Comparison of ENCODE assay signal across 8 cellular contexts in genomic region chr9:129484325-129485000, GRCh38.
DNase-seq lines count a peak whose midpoint lies in the region; ATAC-seq, FAIRE-seq and TF ChIP-seq lines count a peak whose summit lies in the region.

No MANE protein-coding gene starts in this region.

- H3K27me3 ChIP-seq in HepG2 (ENCODE audit: control insufficient read depth in 1 of 2, insufficient read depth in 2 of 2, low read length in 2 of 2), result no peaks in the 10 kb centered on the region; a peak in 1 of 5 replicates

- peaks cover 85% of the 10 kb centered on the region for H3K4me1 Mint-ChIP-seq in HFFc6 (ENCODE audit: low read depth)
- H3K4me1 Mint-ChIP-seq in stimulated activated naive B cell treated with anti-CD40 and anti-IgM and Interleukin-4, amounts not matched to agents 10 μg/mL and 1 μg/mL and 100 μg/mL, for 72 hours, result peaks cover 29 to 39% of the 10 kb centered on the region in 2 donors

- 72 to 81% (median 80%) methylated on average over 12 of the region's 12 CpGs for WGBS in adipose tissue, 3 donors
- WGBS in HepG2 (ENCODE audit: low lambda C conversion rate), result 93% methylated on average over 12 of the region's 12 CpGs

- intact Hi-C loops in HepG2 (cut with micrococcal nuclease; ENCODE audit: unreplicated experiment), result loop anchor here (10.0 kb wide), 1 partner anchor 310 kb away; the partner anchor contains the start of gene IER5L

- no peak for DNase-seq in HFFc6
- DNase-seq in HepG2 (ENCODE audit: low spot score), result no peak
- DNase-seq in stimulated activated naive B cell treated with anti-CD40 and anti-IgM and Interleukin-4, amounts not matched to agents 10 μg/mL and 1 μg/mL and 100 μg/mL, for 72 hours, result no peak
- no peak for DNase-seq in DMS114 treated with DMSO at 0.1 percent for 48 hours (lab: John Stamatoyannopoulos, UW; ENCODE audit: unreplicated experiment)
- no peak for DNase-seq in NCI-H2029 treated with DMSO at 0.1 percent for 48 hours (lab: John Stamatoyannopoulos, UW)
- DNase-seq in NCI-H774 (lab: John Stamatoyannopoulos, UW), result no peak

- CTCF ChIA-PET in HepG2 (lab: Yijun Ruan, JAX; ENCODE audit: low intra/inter-chr PET ratio, low total read pairs), result no interaction called here

- no peak for TF ChIP-seq RAD21 in HepG2 (CRISPR knock-in tag; IDR thresholded peaks at IDR 0.05)

- no peaks in the 10 kb centered on the region for H3K9me3 Mint-ChIP-seq in HFFc6
- no peaks in the 10 kb centered on the region for H3K9me3 Mint-ChIP-seq in stimulated activated naive B cell treated with anti-CD40 and anti-IgM and Interleukin-4, amounts not matched to agents 10 μg/mL and 1 μg/mL and 100 μg/mL, for 72 hours

- H3K36me3 ChIP-seq in HepG2 (replicated peaks in 1 of 2; ENCODE audit: control insufficient read depth in 1 of 2, insufficient read depth in 2 of 2, low read length in 2 of 2), result no peaks in the 10 kb centered on the region

- FAIRE-seq in HepG2 (lab: Jason Lieb, UNC), result no peak

- no peaks in the 10 kb centered on the region for H4K20me1 ChIP-seq in HepG2 (ENCODE audit: insufficient read depth, low read length)

- no peak for TF ChIP-seq POLR2A in HepG2 (IDR thresholded peaks at IDR 0.05; ENCODE audit: insufficient read depth in 1 of 2, low read depth in 2 of 2, low read length in 2 of 2)

- H3K4me1 ChIP-seq in HepG2 (ENCODE audit: insufficient read depth, low read length), result peaks cover 79% of the 10 kb centered on the region

- H3K27ac ChIP-seq in adipose tissue (ENCODE audit: low read depth, low read length) (peak overlapping the region; percentile 98), HepG2 (ENCODE audit: extremely low read length, insufficient read depth, low read length) (no peak overlapping the region)

- peak overlapping the region; percentile 72 for H3K4me3 Mint-ChIP-seq in HFFc6
- no peak overlapping the region for H3K4me3 Mint-ChIP-seq in stimulated activated naive B cell treated with anti-CD40 and anti-IgM and Interleukin-4, amounts not matched to agents 10 μg/mL and 1 μg/mL and 100 μg/mL, for 72 hours

- ATAC-seq in HepG2, result no peak
- ATAC-seq in stimulated activated naive B cell treated with anti-CD40 and anti-IgM and Interleukin-4, amounts not matched to agents 10 μg/mL and 1 μg/mL and 100 μg/mL, for 72 hours (replicated peaks), result no peak
- no peak for ATAC-seq in HG03457 (IDR thresholded peaks at IDR 0.05; ENCODE audit: unreplicated experiment)

- TF ChIP-seq EP300 in HepG2 (IDR thresholded peaks at IDR 0.05; ENCODE audit: low read depth in 2 of 2, low read length in 2 of 2), result no peak
- TF ChIP-seq EP300 in HepG2 (CRISPR knock-in tag; IDR thresholded peaks at IDR 0.05; ENCODE audit: borderline replicate concordance), result no peak

- no peak overlapping the region for H3K4me3 ChIP-seq in HepG2 (replicated peaks in 1 of 3; ENCODE audit: insufficient read depth in 1 of 3, low read depth in 2 of 3, low read length in 3 of 3)

- peak overlapping the region; percentile 69; the same call in 1 of the 2 replicates for H3K4me2 ChIP-seq in HepG2 (ENCODE audit: low read depth, low read length)

- peaks cover 5% of the 10 kb centered on the region for H3K79me2 ChIP-seq in HepG2 (ENCODE audit: insufficient read depth, low read length)

- POLR2A ChIA-PET in HepG2 (lab: Yijun Ruan, JAX), result interaction anchor here (0.8 to 2.7 kb wide), 5 partner anchors 12 to 85 kb away, joined by 3 to 19 read pairs (median 8); no protein-coding TSS in a partner anchor

- no peaks in the 10 kb centered on the region for H3K9me3 ChIP-seq in HepG2 (ENCODE audit: low read length)

- H3K27ac Mint-ChIP-seq in HFFc6, result peak overlapping the region; percentile 99
- H3K27ac Mint-ChIP-seq in stimulated activated naive B cell treated with anti-CD40 and anti-IgM and Interleukin-4, amounts not matched to agents 10 μg/mL and 1 μg/mL and 100 μg/mL, for 72 hours, result peak overlapping the region; percentile 20

- H3K9ac ChIP-seq in HepG2 (ENCODE audit: insufficient read depth, low read depth, low read length), result no peak overlapping the region

- TF ChIP-seq CTCF in HFFc6 (IDR thresholded peaks at IDR 0.05), result no peak
- no peak for TF ChIP-seq CTCF in HepG2 (CRISPR knock-in tag; IDR thresholded peaks at IDR 0.05)

- H2AFZ ChIP-seq in HepG2 (ENCODE audit: low read length), result no peak overlapping the region

- no peaks in the 10 kb centered on the region for H3K36me3 Mint-ChIP-seq in HFFc6 (ENCODE audit: low read depth)
- peaks cover 0 to 2% of the 10 kb centered on the region in 2 donors for H3K36me3 Mint-ChIP-seq in stimulated activated naive B cell treated with anti-CD40 and anti-IgM and Interleukin-4, amounts not matched to agents 10 μg/mL and 1 μg/mL and 100 μg/mL, for 72 hours

- in situ Hi-C loops in HepG2 (cut with HindIII; ENCODE audit: extremely low pct_ligation_motif_present, low pct_unique_long_range_greater_than_20kb), result no loop called here

- BruUV-seq in HepG2 (replicated peaks; lab: Mats Ljungman, UMichigan), result no TSS peak

- peaks cover 7% of the 10 kb centered on the region for H3K27me3 Mint-ChIP-seq in HFFc6 (ENCODE audit: insufficient read depth)
- H3K27me3 Mint-ChIP-seq in stimulated activated naive B cell treated with anti-CD40 and anti-IgM and Interleukin-4, amounts not matched to agents 10 μg/mL and 1 μg/mL and 100 μg/mL, for 72 hours, result peaks cover 22% of the 10 kb centered on the region in 2 donors

TF ChIP-seq in HepG2, 621 proteins besides CTCF, POLR2A, EP300 and RAD21:
- no peak for TF ChIP-seq KDM2A (CRISPR knock-in tag; IDR thresholded peaks at IDR 0.05; ENCODE audit: borderline replicate concordance, low read depth)
- peak; percentile 84 for TF ChIP-seq ZNF768 (CRISPR knock-in tag; IDR thresholded peaks at IDR 0.05)
- no peak for TF ChIP-seq JARID2 (CRISPR knock-in tag; IDR thresholded peaks at IDR 0.05; ENCODE audit: insufficient replicate concordance)
- peak; percentile 50 for TF ChIP-seq ZMYM3 (CRISPR knock-in tag; IDR thresholded peaks at IDR 0.05)
